In the genomic region with DNA sequence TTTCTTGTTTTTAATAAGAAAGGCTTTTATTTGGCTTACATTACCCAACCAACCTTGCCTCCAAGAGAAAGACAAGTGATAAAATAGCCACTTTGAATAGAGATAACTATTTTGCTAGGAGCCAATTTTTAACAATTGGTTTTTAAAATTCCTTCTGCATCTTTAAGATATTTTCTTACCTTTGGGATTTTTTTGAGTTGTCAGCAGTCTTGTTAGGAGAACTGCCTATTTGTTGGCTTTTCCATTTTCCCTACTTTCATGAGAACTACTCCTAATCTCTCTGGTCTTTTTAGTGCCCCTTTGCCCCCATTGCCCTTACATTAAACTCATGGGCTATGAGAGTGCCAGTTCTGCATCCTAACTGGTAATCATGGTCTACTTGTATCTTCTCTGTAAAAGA, we compare ENCODE assay signal across 21 cellular contexts. TPM values are rescaled to one million over a fixed set of nuclear protein-coding genes. Genes with fewer than 3 reads are reported as not detected.
DNase-seq lines count a peak whose midpoint lies in the region; ATAC-seq, FAIRE-seq and TF ChIP-seq lines count a peak whose summit lies in the region.
"Had no signal": no experiment of that assay in that cellular context is flagged by ENCODE, and none has a peak within 500 bp of the region (broad histone marks: within the 10 kb centered on the region; RNA-seq: fewer than 3 reads in every experiment).

No MANE protein-coding gene starts in this region.

- no peak overlapping the region for H3K56ac ChIP-seq in H1 (replicated peaks; ENCODE audit: insufficient read length, low read depth, low read length)

- H3K4me3 ChIP-seq in GM23338 (no peak overlapping the region), OCI-LY3 (ENCODE audit: low read length) (no peak overlapping the region), H1 (ENCODE audit: extremely low read depth in 1 of 4, insufficient read depth in 2 of 4, low read depth in 3 of 4, low read length in 4 of 4) (no peak overlapping the region), smooth muscle cell (no peak overlapping the region)
- H3K4me3 ChIP-seq: A549 had no signal

- H3K36me3 Mint-ChIP-seq in GM23338 (ENCODE audit: low read depth), result no peaks in the 10 kb centered on the region
- H3K36me3 Mint-ChIP-seq in activated CD4-positive, alpha-beta T cell treated with anti-CD3 and anti-CD28 coated beads for 36 hours (ENCODE audit: low read depth), result no peaks in the 10 kb centered on the region
- no peaks in the 10 kb centered on the region for H3K36me3 Mint-ChIP-seq in activated naive CD8-positive, alpha-beta T cell treated with anti-CD3 and anti-CD28 coated beads for 36 hours

- peak overlapping the region; percentile 28; the same call in 1 of the 2 replicates for H2AK5ac ChIP-seq in H1 (ENCODE audit: low read depth, low read length)

- H3K23me2 ChIP-seq in H1 (ENCODE audit: low read depth, low read length), result peaks cover 2% of the 10 kb centered on the region; the same call in 1 of the 2 replicates

- no peaks in the 10 kb centered on the region for H4K20me1 ChIP-seq in GM23338 (replicated peaks; ENCODE audit: insufficient read depth)
- no peaks in the 10 kb centered on the region for H4K20me1 ChIP-seq in OCI-LY3 (ENCODE audit: insufficient read depth, low read length)
- no peaks in the 10 kb centered on the region for H4K20me1 ChIP-seq in H1 (replicated peaks in 1 of 2; ENCODE audit: control insufficient read depth in 1 of 2, insufficient read depth in 2 of 2, low read length in 2 of 2)
- H4K20me1 ChIP-seq in smooth muscle cell (ENCODE audit: low read depth), result no peaks in the 10 kb centered on the region

- no peak overlapping the region for H3K4me2 ChIP-seq in GM23338
- no peak overlapping the region for H3K4me2 ChIP-seq in OCI-LY3 (ENCODE audit: low read length)
- no peak overlapping the region for H3K4me2 ChIP-seq in H1 (ENCODE audit: insufficient read depth in 1 of 2, low read depth in 2 of 2, low read length in 2 of 2)
- H3K4me2 ChIP-seq in smooth muscle cell, result no peak overlapping the region
- H3K4me2 ChIP-seq: A549 had no signal

- H2BK12ac ChIP-seq in H1 (ENCODE audit: low read depth, low read length), result 0 out of 2 replicates have a peak overlapping the region, but pooled peaks have one; percentile 27

- H2BK20ac ChIP-seq in H1 (ENCODE audit: low read length), result peak overlapping the region; percentile 86; the same call in 1 of the 2 replicates

- H3K9me2 ChIP-seq in GM23338 (ENCODE audit: insufficient read depth), result no peaks in the 10 kb centered on the region

- H3K9ac ChIP-seq in OCI-LY3 (ENCODE audit: low read length), result no peak overlapping the region
- H3K9ac ChIP-seq in H1 (replicated peaks in 1 of 4; ENCODE audit: extremely low read depth in 1 of 4, low read depth in 3 of 4, low read length in 3 of 4), result no peak overlapping the region
- H3K9ac ChIP-seq in smooth muscle cell (ENCODE audit: low read depth), result no peak overlapping the region

- peak overlapping the region; percentile 47; the same call in 1 of the 2 replicates for H3K27ac ChIP-seq in GM23338 (ENCODE audit: low read depth)
- peak overlapping the region; percentile 6; the same call in 1 of the 2 replicates for H3K27ac ChIP-seq in OCI-LY3 (ENCODE audit: low read length)
- no peak overlapping the region for H3K27ac ChIP-seq in H1 (ENCODE audit: low read depth, low read length)
- peak overlapping the region; percentile 6 for H3K27ac ChIP-seq in smooth muscle cell (ENCODE audit: low read depth)

- no peaks in the 10 kb centered on the region for H3K36me3 ChIP-seq in GM23338 (ENCODE audit: insufficient read depth)
- H3K36me3 ChIP-seq in OCI-LY3 (replicated peaks; ENCODE audit: low read depth, low read length), result no peaks in the 10 kb centered on the region
- no peaks in the 10 kb centered on the region for H3K36me3 ChIP-seq in H1 (ENCODE audit: control insufficient read depth in 2 of 4, insufficient read depth in 4 of 4, low read length in 3 of 4)
- no peaks in the 10 kb centered on the region for H3K36me3 ChIP-seq in smooth muscle cell (ENCODE audit: low read depth)
- H3K36me3 ChIP-seq: BE2C had no signal

- H2AFZ ChIP-seq in GM23338, result peak overlapping the region; percentile 23; the same call in 1 of the 2 replicates
- H2AFZ ChIP-seq in OCI-LY3 (ENCODE audit: low read depth, low read length), result no peak overlapping the region
- no peak overlapping the region for H2AFZ ChIP-seq in H1 (ENCODE audit: low read length)
- H2AFZ ChIP-seq in smooth muscle cell (ENCODE audit: low read depth), result no peak overlapping the region

- POLR2A ChIA-PET in H1 (lab: Charles Lee; ENCODE audit: partially characterized antibody), result no interaction called here
- POLR2A ChIA-PET in activated CD4-positive, alpha-beta T cell treated with anti-CD3 and anti-CD28 coated beads for 36 hours (lab: Charles Lee), result no interaction called here

- H3K4ac ChIP-seq in H1 (replicated peaks; ENCODE audit: insufficient read length, low read depth, low read length), result no peak overlapping the region

- TF ChIP-seq EP300 in H1 (IDR thresholded peaks at IDR 0.05; ENCODE audit: borderline replicate concordance in 1 of 2, low read depth in 2 of 2, low read length in 2 of 2), result no peak

- no peak for TF ChIP-seq POLR2A in H1 (IDR thresholded peaks at IDR 0.05; ENCODE audit: control extremely low read depth in 1 of 2, low read depth in 2 of 2, low read length in 2 of 2)

- H3K79me1 ChIP-seq in H1 (ENCODE audit: low read depth, low read length), result no peaks in the 10 kb centered on the region

- H2BK120ac ChIP-seq in H1 (replicated peaks; ENCODE audit: low read depth, low read length), result no peak overlapping the region

- no peak overlapping the region for H3K14ac ChIP-seq in H1 (ENCODE audit: insufficient read length)

- peaks cover 9% of the 10 kb centered on the region for H3K27me3 Mint-ChIP-seq in GM23338 (ENCODE audit: insufficient read depth, low read depth, poor library complexity)
- H3K27me3 Mint-ChIP-seq in activated CD4-positive, alpha-beta T cell treated with anti-CD3 and anti-CD28 coated beads for 36 hours, result no peaks in the 10 kb centered on the region
- no peaks in the 10 kb centered on the region for H3K27me3 Mint-ChIP-seq in activated naive CD8-positive, alpha-beta T cell treated with anti-CD3 and anti-CD28 coated beads for 36 hours

- no peak overlapping the region for H4K8ac ChIP-seq in H1 (ENCODE audit: extremely low read depth, insufficient read depth, low read length)

- peak overlapping the region; percentile 26; the same call in 1 of the 2 replicates for H2BK5ac ChIP-seq in H1 (ENCODE audit: low read depth, low read length)

- no peaks in the 10 kb centered on the region for H3K9me3 Mint-ChIP-seq in GM23338
- H3K9me3 Mint-ChIP-seq in activated CD4-positive, alpha-beta T cell treated with anti-CD3 and anti-CD28 coated beads for 36 hours (ENCODE audit: low read depth), result no peaks in the 10 kb centered on the region
- no peaks in the 10 kb centered on the region for H3K9me3 Mint-ChIP-seq in activated naive CD8-positive, alpha-beta T cell treated with anti-CD3 and anti-CD28 coated beads for 36 hours

- H3K4me3 Mint-ChIP-seq in GM23338, result no peak overlapping the region
- no peak overlapping the region for H3K4me3 Mint-ChIP-seq in activated CD4-positive, alpha-beta T cell treated with anti-CD3 and anti-CD28 coated beads for 36 hours
- no peak overlapping the region for H3K4me3 Mint-ChIP-seq in activated naive CD8-positive, alpha-beta T cell treated with anti-CD3 and anti-CD28 coated beads for 36 hours

- H4K5ac ChIP-seq in H1 (ENCODE audit: insufficient read length, low read depth, low read length), result no peak overlapping the region

- peaks cover 22% of the 10 kb centered on the region for H3K4me1 Mint-ChIP-seq in GM23338
- peaks cover 10% of the 10 kb centered on the region for H3K4me1 Mint-ChIP-seq in activated CD4-positive, alpha-beta T cell treated with anti-CD3 and anti-CD28 coated beads for 36 hours
- no peaks in the 10 kb centered on the region for H3K4me1 Mint-ChIP-seq in activated naive CD8-positive, alpha-beta T cell treated with anti-CD3 and anti-CD28 coated beads for 36 hours

- no peak overlapping the region for H3K23ac ChIP-seq in H1 (ENCODE audit: insufficient read length)

- H3K27ac Mint-ChIP-seq in GM23338, result no peak overlapping the region
- no peak overlapping the region for H3K27ac Mint-ChIP-seq in activated CD4-positive, alpha-beta T cell treated with anti-CD3 and anti-CD28 coated beads for 36 hours
- H3K27ac Mint-ChIP-seq in activated naive CD8-positive, alpha-beta T cell treated with anti-CD3 and anti-CD28 coated beads for 36 hours, result no peak overlapping the region

- no peak for ATAC-seq in GM23338
- ATAC-seq in activated CD4-positive, alpha-beta T cell treated with anti-CD3 and anti-CD28 coated beads for 36 hours, result no peak
- ATAC-seq: A549 had no signal

- H3K27me3 ChIP-seq in GM23338 (ENCODE audit: insufficient read depth) (no peaks in the 10 kb centered on the region), OCI-LY3 (ENCODE audit: low read depth, low read length) (no peaks in the 10 kb centered on the region), H1 (replicated peaks in 1 of 4; ENCODE audit: control insufficient read depth in 3 of 4, extremely low read depth in 1 of 4, insufficient read depth in 3 of 4, low read length in 3 of 4) (no peaks in the 10 kb centered on the region), smooth muscle cell (ENCODE audit: low read depth) (no peaks in the 10 kb centered on the region)
- H3K27me3 ChIP-seq: BE2C had no signal

- H3K79me2 ChIP-seq in GM23338 (replicated peaks; ENCODE audit: insufficient read depth) (no peaks in the 10 kb centered on the region), OCI-LY3 (ENCODE audit: low read length) (no peaks in the 10 kb centered on the region), H1 (ENCODE audit: control insufficient read depth in 1 of 2, insufficient read depth in 2 of 2, low read length in 2 of 2) (no peaks in the 10 kb centered on the region), smooth muscle cell (ENCODE audit: low read depth) (no peaks in the 10 kb centered on the region)

- H3K9me3 ChIP-seq in OCI-LY3 (ENCODE audit: insufficient read depth, low read length), result peaks cover 3% of the 10 kb centered on the region; the same call in 1 of the 2 replicates
- no peaks in the 10 kb centered on the region for H3K9me3 ChIP-seq in H1 (ENCODE audit: insufficient read depth in 2 of 2, low read depth in 1 of 2, low read length in 1 of 2)
- no peaks in the 10 kb centered on the region for H3K9me3 ChIP-seq in smooth muscle cell (replicated peaks; ENCODE audit: low read depth)
- H3K9me3 ChIP-seq: A549, BE2C had no signal

- no peak for TF ChIP-seq RAD21 in H1 (IDR thresholded peaks at IDR 0.05 in 1 of 2, conservative IDR thresholded peaks at IDR 0.05 in 1 of 2; ENCODE audit: low read depth in 2 of 2, low read length in 2 of 2)

- 0 out of 2 replicates have a peak overlapping the region, but pooled peaks have one; percentile 40 for H2BK15ac ChIP-seq in H1 (ENCODE audit: low read length)

- TF ChIP-seq CTCF in GM23338 (conservative IDR thresholded peaks at IDR 0.05; ENCODE audit: low read depth in 2 of 2) (no peak), OCI-LY3 (IDR thresholded peaks at IDR 0.05; ENCODE audit: low read depth, low read length) (no peak), H1 (IDR thresholded peaks at IDR 0.05; ENCODE audit: control extremely low read depth in 1 of 3, insufficient read depth in 1 of 3, low read depth in 1 of 3, low read length in 3 of 3) (no peak), smooth muscle cell (IDR thresholded peaks at IDR 0.05; ENCODE audit: borderline replicate concordance, insufficient read depth, poor library complexity, severe bottlenecking) (no peak)

- no peak for FAIRE-seq in H1 (lab: Jason Lieb, UNC)
- FAIRE-seq: A549 had no signal

- no peak for DNase-seq in GM23338 (ENCODE audit: low spot score)
- DNase-seq in H1 (ENCODE audit: low read depth in 1 of 2, low spot score in 2 of 2), result no peak
- DNase-seq in smooth muscle cell (lab: John Stamatoyannopoulos, UW; ENCODE audit: unreplicated experiment), result no peak
- no peak for DNase-seq in activated CD4-positive, alpha-beta T cell treated with anti-CD3 and anti-CD28 coated beads for 36 hours
- DNase-seq in stimulated activated CD4-positive, alpha-beta T cell treated with anti-CD3 and anti-CD28 coated beads, Interleukin-12 subunit alpha, Interleukin-12 subunit beta, amount 100 ng/mL, for 4 hours, result no peak
- DNase-seq in activated naive CD8-positive, alpha-beta T cell treated with anti-CD3 and anti-CD28 coated beads for 36 hours, result no peak
- DNase-seq: BE2C, DMS79, GOT3, Kasumi-1, MM.1S, NCI-H1048, NCI-H1436, NCI-H187 treated with DMSO at 0.1 percent for 48 hours, NCI-H2107, NCI-H446 treated with DMSO at 0.1 percent for 48 hours, NCI-H526 treated with DMSO at 0.1 percent for 48 hours, Right ventricle myocardium superior, SW 1271 had no signal

- no peak overlapping the region for H4K91ac ChIP-seq in H1 (replicated peaks; ENCODE audit: insufficient read length, low read length)

- no peaks in the 10 kb centered on the region; the same call in 1 of the 2 replicates for H3F3A ChIP-seq in GM23338 (replicated peaks; ENCODE audit: low read depth)
- H3F3A ChIP-seq in smooth muscle cell (ENCODE audit: low read depth), result no peaks in the 10 kb centered on the region

- H3K18ac ChIP-seq in H1 (ENCODE audit: extremely low read depth, low read length), result peak overlapping the region; percentile 48; the same call in 1 of the 2 replicates

- H3K4me1 ChIP-seq in GM23338 (ENCODE audit: insufficient read depth) (peaks cover 34% of the 10 kb centered on the region), OCI-LY3 (ENCODE audit: low read length) (peaks cover 34% of the 10 kb centered on the region), H1 (replicated peaks in 1 of 4; ENCODE audit: control insufficient read depth in 3 of 4, insufficient read depth in 4 of 4, low read length in 3 of 4) (peaks cover 0 to 10% (median 3%) of the 10 kb centered on the region in 4 experiments; a peak in 4 of 7 replicates), smooth muscle cell (ENCODE audit: low read depth) (no peaks in the 10 kb centered on the region)
- H3K4me1 ChIP-seq: BE2C had no signal

- CTCF ChIA-PET in H1 (lab: Charles Lee; ENCODE audit: partially characterized antibody), result no interaction called here
- CTCF ChIA-PET in activated CD4-positive, alpha-beta T cell treated with anti-CD3 and anti-CD28 coated beads for 36 hours (lab: Charles Lee), result no interaction called here

- intact Hi-C loops in activated CD4-positive, alpha-beta T cell treated with anti-CD3 and anti-CD28 coated beads for 36 hours (cut with DNase I, micrococcal nuclease), result no loop called here

RNA-seq across cellular contexts. Expression of gene EPS15, which starts 38.1 kb away (rescaled TPM):
- 76.5 and 86.1 TPM in 2 replicates for total RNA-seq in GM23338 (2014; rRNA removed; shearing (Covaris generic))
- polyA plus RNA-seq in GM23338 (2016; fragmentation: Nextera tagmentation; extraction: Ambion mirVana), result 24.9 and 31.0 TPM in 2 replicates
- total RNA-seq in H1 (2021; fragmentation: NEBNext Ultra II Directional; extraction: Animal tissue kit (Norgen Biotek cat#: 25700)), result 51.2 and 57.2 TPM in 2 replicates
- polyA plus RNA-seq in H1 (2011; rRNA removed), result 11.5 and 15.9 TPM in 2 replicates
- 27.7 TPM for polyA plus RNA-seq in H1 (2011; cell fraction: cytosol; rRNA removed)
- polyA plus RNA-seq in H1 (2011; cell fraction: nucleus; rRNA removed), result 11.7 TPM
- polyA plus RNA-seq in H1 (2012, experiment 1 of 2), result 20.3 to 36.4 TPM (median 22.5 TPM) in 4 replicates
- 1.5 TPM for polyA plus RNA-seq in H1 (2012, experiment 2 of 2)
- 34.0 TPM for polyA plus RNA-seq in H1 (2013, experiment 1 of 2)
- polyA plus RNA-seq in H1 (2013, experiment 2 of 2), result 32.8 TPM
- polyA minus RNA-seq in H1 (2011; rRNA and poly(A)+ RNA removed), result 36.5 and 47.3 TPM in 2 replicates
- polyA minus RNA-seq in H1 (2011; cell fraction: cytosol; rRNA and poly(A)+ RNA removed), result 29.7 TPM
- polyA minus RNA-seq in H1 (2011; cell fraction: nucleus; rRNA and poly(A)+ RNA removed), result 56.1 TPM
- total RNA-seq in smooth muscle cell, result 36.6 and 54.3 TPM in 2 replicates
- 9.0 and 12.2 TPM in 2 replicates for polyA plus RNA-seq in smooth muscle cell
- total RNA-seq in activated CD4-positive, alpha-beta T cell treated with anti-CD3 and anti-CD28 coated beads for 36 hours, result 10 to 100 TPM; 59.6 to 61.6 TPM
- total RNA-seq in activated naive CD8-positive, alpha-beta T cell treated with anti-CD3 and anti-CD28 coated beads for 36 hours, result 10 to 100 TPM; 53.5 to 55.0 TPM

RNA-seq across cellular contexts. Expression of gene OSBPL9, which starts 59.7 kb away (rescaled TPM):
- total RNA-seq in GM23338 (2014; rRNA removed; shearing (Covaris generic)), result 74.9 and 82.7 TPM in 2 replicates
- polyA plus RNA-seq in GM23338 (2016; fragmentation: Nextera tagmentation; extraction: Ambion mirVana) (102 and 103 TPM in 2 replicates), H1 (2011; rRNA removed) (40.5 and 58.2 TPM in 2 replicates), smooth muscle cell (64.4 and 66.7 TPM in 2 replicates)
- total RNA-seq in H1 (2021; fragmentation: NEBNext Ultra II Directional; extraction: Animal tissue kit (Norgen Biotek cat#: 25700)), result 62.3 and 71.6 TPM in 2 replicates
- polyA plus RNA-seq in H1 (2011; cell fraction: cytosol; rRNA removed), result 46.1 TPM
- polyA plus RNA-seq in H1 (2011; cell fraction: nucleus; rRNA removed), result 63.8 TPM
- 41.1 to 64.3 TPM (median 51.2 TPM) in 4 replicates for polyA plus RNA-seq in H1 (2012, experiment 1 of 2)
- 3.8 TPM for polyA plus RNA-seq in H1 (2012, experiment 2 of 2)
- polyA plus RNA-seq in H1 (2013, experiment 1 of 2), result 52.9 TPM
- polyA plus RNA-seq in H1 (2013, experiment 2 of 2), result 54.7 TPM
- polyA minus RNA-seq in H1 (2011; rRNA and poly(A)+ RNA removed), result 140 and 178 TPM in 2 replicates
- 62.7 TPM for polyA minus RNA-seq in H1 (2011; cell fraction: cytosol; rRNA and poly(A)+ RNA removed)
- 120 TPM for polyA minus RNA-seq in H1 (2011; cell fraction: nucleus; rRNA and poly(A)+ RNA removed)
- total RNA-seq in smooth muscle cell, result 112 and 117 TPM in 2 replicates
- total RNA-seq in activated CD4-positive, alpha-beta T cell treated with anti-CD3 and anti-CD28 coated beads for 36 hours, result 10 to 100 TPM; 46.2 to 64.5 TPM
- total RNA-seq in activated naive CD8-positive, alpha-beta T cell treated with anti-CD3 and anti-CD28 coated beads for 36 hours, result 10 to 100 TPM; 52.5 to 55.9 TPM
